In the genomic region with DNA sequence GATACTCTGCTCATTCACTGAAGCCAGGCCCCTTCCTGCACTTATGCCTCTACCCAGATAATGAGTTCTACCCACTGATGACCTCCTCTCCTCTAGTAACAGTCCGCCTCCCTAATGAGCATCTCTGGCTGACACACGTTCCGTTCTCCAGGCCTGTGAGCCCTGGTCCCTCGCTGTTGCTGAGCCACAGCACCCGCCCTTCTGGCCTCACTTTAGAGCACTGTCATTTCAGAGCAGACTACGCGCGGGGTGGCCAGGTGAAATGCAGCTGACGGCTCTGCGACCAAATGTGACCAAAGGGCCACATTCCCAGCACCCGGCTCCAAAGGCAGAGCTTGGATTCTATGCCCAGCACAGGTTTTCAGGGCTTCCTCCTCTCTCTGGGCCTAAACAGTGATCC, we compare ENCODE assay signal across 31 cellular contexts. TPM values are rescaled to one million over a fixed set of nuclear protein-coding genes. Genes with fewer than 3 reads are reported as not detected.
"Had no signal": no experiment of that assay in that cellular context is flagged by ENCODE, and none has a peak within 500 bp of the region (broad histone marks: within the 10 kb centered on the region; RNA-seq: fewer than 3 reads in every experiment).

No MANE protein-coding gene starts in this region.

- H3K9me3 ChIP-seq: Peyer's patch, SJCRH30 had no signal

- H3K4me1 ChIP-seq: Peyer's patch, SJCRH30 had no signal

- ATAC-seq: activated CD4-positive, alpha-beta T cell treated with anti-CD3 and anti-CD28 coated beads for 36 hours; activated naive CD8-positive, alpha-beta T cell treated with anti-CD3 and anti-CD28 coated beads, Interleukin-2, amount 50 U/mL, for 24 hours; activated T-cell treated with anti-CD3 and anti-CD28 coated beads, Interleukin-2, amount 50 U/mL, for 4 hours had no signal

- FAIRE-seq: TTC549 had no signal

- DNase-seq: activated CD4-positive, alpha-beta T cell treated with anti-CD3 and anti-CD28 coated beads for 36 hours; activated CD4-positive, alpha-beta T cell treated with anti-CD3 and anti-CD28 coated beads, Interleukin-2, amount 10 ng/mL, durations not matched to agents 7 days and 5 days; activated CD4-positive, alpha-beta T cell treated with anti-CD3 and anti-CD28 coated beads, Interleukin-2, amount 50 U/mL, for 48 hours; activated CD8-positive, alpha-beta memory T cell treated with anti-CD3 and anti-CD28 coated beads, Interleukin-2, amount 50 U/mL, for 4 hours; activated effector memory CD4-positive, alpha-beta T cell treated with Interleukin-2 at 50 U/mL for 16 hours; activated naive CD4-positive, alpha-beta T cell treated with anti-CD3 and anti-CD28 coated beads, Interleukin-2, amount 10 ng/mL, durations not matched to agents 7 days and 5 days; activated naive CD8-positive, alpha-beta T cell treated with anti-CD3 and anti-CD28 coated beads, Interleukin-2, amount 50 U/mL, for 24 hours; activated T-cell treated with anti-CD3 and anti-CD28 coated beads for 4 hours; activated T-cell treated with anti-CD3 and anti-CD28 coated beads, Interleukin-2, amount 50 U/mL, for 4 hours; anterior cingulate cortex; brain microvascular endothelial cell; central memory CD4-positive, alpha-beta T cell; Karpas-422; KBM-7; NCI-H1105; NCI-H1417 treated with DMSO at 0.1 percent for 48 hours; NCI-H187 treated with DMSO at 0.1 percent for 48 hours; NCI-H2081; NCI-H345; NCI-H524 treated with DMSO at 0.1 percent for 48 hours; Peyer's patch; Right ventricle myocardium superior; RPMI8226; SJCRH30 had no signal

- H3K9me3 Mint-ChIP-seq: activated CD4-positive, alpha-beta T cell treated with anti-CD3 and anti-CD28 coated beads, Interleukin-2, amount 10 ng/mL, durations not matched to agents 7 days and 5 days; activated naive CD4-positive, alpha-beta T cell treated with anti-CD3 and anti-CD28 coated beads, Interleukin-2, amount 10 ng/mL, durations not matched to agents 7 days and 5 days; activated naive CD8-positive, alpha-beta T cell treated with anti-CD3 and anti-CD28 coated beads, Interleukin-2, amount 50 U/mL, for 24 hours; activated T-cell treated with anti-CD3 and anti-CD28 coated beads, Interleukin-2, amount 50 U/mL, for 4 hours; activated T-helper 1 cell treated with anti-CD3 and anti-CD28 coated beads, Interleukin-12 subunit alpha, Interleukin-12 subunit beta, Interleukin-2, Interleukin-4 antibody, amounts not matched to agents 30 ng/mL and 10 ng/mL and 1 ng/mL, durations not matched to agents 14 hours and 24 hours and 36 hours; T-helper 1 cell treated with Interleukin-12 subunit alpha and Interleukin-12 subunit beta and Interleukin-4 antibody, amounts not matched to agents 30 μg/mL and 1 μg/mL, for 36 hours; T-helper 2 cell treated with Interferon-gamma antibody and Interleukin-4, amounts not matched to agents 5 μg/mL and 100 μg/mL, for 36 hours had no signal

- H3K27ac ChIP-seq: brain microvascular endothelial cell, SJCRH30, SK-N-MC had no signal

- H3K27ac Mint-ChIP-seq: activated CD4-positive, alpha-beta T cell treated with anti-CD3 and anti-CD28 coated beads for 36 hours; activated CD4-positive, alpha-beta T cell treated with anti-CD3 and anti-CD28 coated beads, Interleukin-2, amount 10 ng/mL, durations not matched to agents 7 days and 5 days; activated naive CD8-positive, alpha-beta T cell; activated T-helper 1 cell treated with anti-CD3 and anti-CD28 coated beads, Interleukin-12 subunit alpha, Interleukin-12 subunit beta, Interleukin-2, Interleukin-4 antibody, amounts not matched to agents 30 ng/mL and 10 ng/mL and 1 ng/mL, durations not matched to agents 14 hours and 24 hours and 36 hours; T-helper 1 cell treated with Interleukin-12 subunit alpha and Interleukin-12 subunit beta and Interleukin-4 antibody, amounts not matched to agents 30 μg/mL and 1 μg/mL, for 36 hours; T-helper 2 cell treated with Interferon-gamma antibody and Interleukin-4, amounts not matched to agents 5 μg/mL and 100 μg/mL, for 36 hours had no signal

- H3K27me3 ChIP-seq: brain microvascular endothelial cell, Peyer's patch, SJCRH30 had no signal

- H3K27me3 Mint-ChIP-seq: activated CD4-positive, alpha-beta T cell treated with anti-CD3 and anti-CD28 coated beads for 36 hours; activated CD4-positive, alpha-beta T cell treated with anti-CD3 and anti-CD28 coated beads, Interleukin-2, amount 10 ng/mL, durations not matched to agents 7 days and 5 days; activated naive CD4-positive, alpha-beta T cell treated with anti-CD3 and anti-CD28 coated beads, Interleukin-2, amount 10 ng/mL, durations not matched to agents 7 days and 5 days; activated naive CD8-positive, alpha-beta T cell; activated naive CD8-positive, alpha-beta T cell treated with anti-CD3 and anti-CD28 coated beads, Interleukin-2, amount 50 U/mL, for 24 hours had no signal

- H3K4me3 Mint-ChIP-seq: activated CD4-positive, alpha-beta T cell treated with anti-CD3 and anti-CD28 coated beads for 36 hours; activated CD4-positive, alpha-beta T cell treated with anti-CD3 and anti-CD28 coated beads, Interleukin-2, amount 10 ng/mL, durations not matched to agents 7 days and 5 days; activated naive CD4-positive, alpha-beta T cell treated with anti-CD3 and anti-CD28 coated beads, Interleukin-2, amount 10 ng/mL, durations not matched to agents 7 days and 5 days; activated naive CD8-positive, alpha-beta T cell; activated naive CD8-positive, alpha-beta T cell treated with anti-CD3 and anti-CD28 coated beads, Interleukin-2, amount 50 U/mL, for 24 hours; activated T-cell treated with anti-CD3 and anti-CD28 coated beads, Interleukin-2, amount 50 U/mL, for 4 hours; activated T-helper 1 cell treated with anti-CD3 and anti-CD28 coated beads, Interleukin-12 subunit alpha, Interleukin-12 subunit beta, Interleukin-2, Interleukin-4 antibody, amounts not matched to agents 30 ng/mL and 10 ng/mL and 1 ng/mL, durations not matched to agents 14 hours and 24 hours and 36 hours; T-helper 1 cell treated with Interleukin-12 subunit alpha and Interleukin-12 subunit beta and Interleukin-4 antibody, amounts not matched to agents 30 μg/mL and 1 μg/mL, for 36 hours; T-helper 2 cell treated with Interferon-gamma antibody and Interleukin-4, amounts not matched to agents 5 μg/mL and 100 μg/mL, for 36 hours had no signal

- H3K4me1 Mint-ChIP-seq: activated CD4-positive, alpha-beta T cell treated with anti-CD3 and anti-CD28 coated beads, Interleukin-2, amount 10 ng/mL, durations not matched to agents 7 days and 5 days; activated naive CD4-positive, alpha-beta T cell treated with anti-CD3 and anti-CD28 coated beads, Interleukin-2, amount 10 ng/mL, durations not matched to agents 7 days and 5 days had no signal

- H3K4me3 ChIP-seq: Peyer's patch, SJCRH30, SK-N-MC had no signal

RNA-seq across cellular contexts. Expression of a gene that starts 20.8 kb away (rescaled TPM):
- total RNA-seq: activated CD4-positive, alpha-beta T cell treated with anti-CD3 and anti-CD28 coated beads for 36 hours; activated CD4-positive, alpha-beta T cell treated with anti-CD3 and anti-CD28 coated beads, Interleukin-2, amount 10 ng/mL, durations not matched to agents 7 days and 5 days; activated T-cell treated with anti-CD3 and anti-CD28 coated beads, Interleukin-2, amount 50 U/mL, for 4 hours; activated T-helper 1 cell treated with anti-CD3 and anti-CD28 coated beads, Interleukin-12 subunit alpha, Interleukin-12 subunit beta, Interleukin-2, Interleukin-4 antibody, amounts not matched to agents 30 ng/mL and 10 ng/mL and 1 ng/mL, durations not matched to agents 14 hours and 24 hours and 36 hours; NCI-H460; Peyer's patch; Right ventricle myocardium superior had no signal

RNA-seq across cellular contexts. Expression of a gene that starts 31.6 kb away (rescaled TPM):
- total RNA-seq: NCI-H460, SJCRH30 had no signal
